16 cellular contexts compared by ENCODE assay signal in genomic region chr2:103991591-103991990, GRCh38.
DNase-seq lines count a peak whose midpoint lies in the region; ATAC-seq and TF ChIP-seq lines count a peak whose summit lies in the region.
"Had no signal": no experiment of that assay in that cellular context is flagged by ENCODE, and none has a peak within 500 bp of the region (broad histone marks: within the 10 kb centered on the region; RNA-seq: fewer than 3 reads in every experiment).

No MANE protein-coding gene starts in this region.

- no peak overlapping the region for H3K27ac Mint-ChIP-seq in natural killer cell
- H3K27ac Mint-ChIP-seq: activated T-cell treated with anti-CD3 and anti-CD28 coated beads, Interleukin-2, amount 50 U/mL, for 24 hours; natural killer cell treated with Interleukin-12 subunit alpha and Interleukin-12 subunit beta and Interleukin-15 and Interleukin-18, amount 100 ng/mL, for 72 hours had no signal

- intact Hi-C loops in right lobe of liver (cut with DNase I) (no loop called here), natural killer cell (cut with micrococcal nuclease) (no loop called here)

- peaks cover 5 to 7% of the 10 kb centered on the region in 2 donors for H3K9me3 Mint-ChIP-seq in natural killer cell

- no peaks in the 10 kb centered on the region for H3K27me3 Mint-ChIP-seq in natural killer cell (ENCODE audit: low read depth in 2 of 2)
- H3K27me3 Mint-ChIP-seq: activated T-cell treated with anti-CD3 and anti-CD28 coated beads, Interleukin-2, amount 50 U/mL, for 24 hours; natural killer cell treated with Interleukin-12 subunit alpha and Interleukin-12 subunit beta and Interleukin-15 and Interleukin-18, amount 100 ng/mL, for 72 hours had no signal

- H3K4me1 ChIP-seq in right lobe of liver: no peaks in the 10 kb centered on the region
- H3K4me1 ChIP-seq: ascending aorta, gastrocnemius medialis, SJSA1 had no signal

- WGBS in right lobe of liver (ENCODE audit: insufficient coverage, low coverage, low lambda C conversion rate, missing lambda C conversion rate): 58% methylated on average over 2 of the region's 2 CpGs

- no peaks in the 10 kb centered on the region for H3K36me3 ChIP-seq in right lobe of liver
- H3K36me3 ChIP-seq: ascending aorta, gastrocnemius medialis, SJSA1 had no signal

- TF ChIP-seq POLR2A in right lobe of liver (IDR thresholded peaks at IDR 0.05): no peak

- no peaks in the 10 kb centered on the region for H3K9me3 ChIP-seq in right lobe of liver
- H3K9me3 ChIP-seq: ascending aorta, gastrocnemius medialis, SJSA1 had no signal

- in situ Hi-C loops in SK-MEL-5 (cut with HindIII; ENCODE audit: low pct_unique_long_range_greater_than_20kb, low sequenced_read_pairs): no loop called here

- no peak overlapping the region for H3K27ac ChIP-seq in right lobe of liver
- H3K27ac ChIP-seq: ascending aorta, gastrocnemius medialis, SJSA1 had no signal

- peak; percentile 62 for DNase-seq in DMS53 (lab: John Stamatoyannopoulos, UW)
- DNase-seq in HT1080 (ENCODE audit: low read depth): peak; percentile 1
- peak; percentile 44 for DNase-seq in SK-MEL-5 (ENCODE audit: low read depth, low spot score)
- no peak for DNase-seq in right lobe of liver
- no peak for DNase-seq in natural killer cell
- DNase-seq in NOMO-1 treated with dmso at 0.1 percent for 144 hours (lab: John Stamatoyannopoulos, UW; ENCODE audit: unreplicated experiment): no peak
- DNase-seq: activated T-cell treated with anti-CD3 and anti-CD28 coated beads, Interleukin-2, amount 50 U/mL, for 24 hours; effector CD8-positive, alpha-beta T cell; gastrocnemius medialis had no signal

- peak in 2 of 4 donors; percentile 26 to 34 for ATAC-seq in right lobe of liver
- ATAC-seq in natural killer cell: no peak
- no peak for ATAC-seq in HG02610 (IDR thresholded peaks at IDR 0.05; ENCODE audit: unreplicated experiment)
- no peak for ATAC-seq in HG03469 (IDR thresholded peaks at IDR 0.05; ENCODE audit: unreplicated experiment)
- ATAC-seq: activated CD4-positive, CD25-positive, alpha-beta regulatory T cell treated with anti-CD3 and anti-CD28 coated beads, Interleukin-2, amount 50 U/mL, for 24 hours; gastrocnemius medialis; K562; natural killer cell treated with Interleukin-12 subunit alpha and Interleukin-12 subunit beta and Interleukin-15 and Interleukin-18, amount 100 ng/mL, for 72 hours had no signal

- peaks cover 5% of the 10 kb centered on the region for H3K36me3 Mint-ChIP-seq in natural killer cell

- no peak overlapping the region for H3K4me3 Mint-ChIP-seq in natural killer cell
- H3K4me3 Mint-ChIP-seq: activated T-cell treated with anti-CD3 and anti-CD28 coated beads, Interleukin-2, amount 50 U/mL, for 24 hours; natural killer cell treated with Interleukin-12 subunit alpha and Interleukin-12 subunit beta and Interleukin-15 and Interleukin-18, amount 100 ng/mL, for 72 hours had no signal

- TF ChIP-seq CTCF in right lobe of liver (IDR thresholded peaks at IDR 0.05) (peak; percentile 9 to 34 (median 22)), natural killer cell (IDR thresholded peaks at IDR 0.05) (no peak)

- H3K4me1 Mint-ChIP-seq in natural killer cell: no peaks in the 10 kb centered on the region

- H3K27me3 ChIP-seq in right lobe of liver: no peaks in the 10 kb centered on the region
- H3K27me3 ChIP-seq: ascending aorta, gastrocnemius medialis, SJSA1 had no signal

- no peak overlapping the region for H3K4me3 ChIP-seq in right lobe of liver
- H3K4me3 ChIP-seq: ascending aorta, gastrocnemius medialis, K562, SJSA1 had no signal

Comparison
In these comparisons a context has a peak if more than half of its experiments do, and no peak if none do; other contexts are left out.
1. DNase-seq: peak in DMS53 (single experiment), HT1080 (single experiment) and SK-MEL-5 (single experiment); none in right lobe of liver (0 of 3), natural killer cell (single experiment) and NOMO-1 treated with dmso at 0.1 percent for 144 hours (single experiment).